8 cellular contexts compared by ENCODE assay signal in the genomic region with DNA sequence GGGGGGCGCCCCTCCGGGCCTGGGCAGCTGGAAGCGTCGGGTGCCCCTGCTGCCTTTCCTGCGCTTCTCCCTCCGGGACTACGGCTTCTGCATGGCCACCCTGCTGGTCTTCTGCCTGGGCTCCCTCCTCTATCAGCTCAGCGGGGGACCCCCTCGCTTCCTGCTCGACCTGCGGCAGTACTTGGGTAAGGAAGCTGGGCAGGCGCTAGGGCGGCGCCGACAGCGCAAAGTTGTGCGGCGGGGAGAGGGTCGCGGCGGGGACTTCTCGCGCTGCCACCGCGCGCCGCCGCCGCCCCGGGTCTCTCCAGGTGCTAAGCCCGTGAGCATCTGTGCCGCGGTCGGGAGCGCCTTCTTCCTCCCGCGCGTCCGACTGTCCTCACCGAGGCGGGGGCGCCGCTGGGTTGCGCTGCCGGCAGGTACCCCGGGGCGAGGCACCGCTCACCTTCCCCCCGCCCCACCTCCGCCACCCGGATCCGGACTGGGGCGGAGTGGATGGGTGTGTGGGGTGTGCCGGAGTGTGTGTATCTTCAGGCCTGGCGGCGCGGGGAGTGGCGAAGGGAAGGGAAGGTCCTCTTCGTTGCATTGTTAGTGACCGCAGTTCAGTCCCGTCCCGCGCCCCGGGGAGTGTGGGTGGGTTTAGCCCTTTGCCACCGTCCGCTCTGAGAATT. TPM values are rescaled to one million over a fixed set of nuclear protein-coding genes. Genes with fewer than 3 reads are reported as not detected.
A peak's percentile ranks its signal among the peaks of the same experiment; 100 is the strongest.
DNase-seq lines count a peak whose midpoint lies in the region; ATAC-seq and TF ChIP-seq lines count a peak whose summit lies in the region.

No MANE protein-coding gene starts in this region.

- peaks cover 16% of the 10 kb centered on the region for H3K36me3 Mint-ChIP-seq in Calu3 (ENCODE audit: insufficient read depth, unreplicated experiment)
- H3K36me3 Mint-ChIP-seq in activated T-helper 1 cell treated with anti-CD3 and anti-CD28 coated beads, Interleukin-12 subunit alpha, Interleukin-12 subunit beta, Interleukin-2, Interleukin-4 antibody, amounts not matched to agents 30 ng/mL and 10 ng/mL and 1 ng/mL, durations not matched to agents 14 hours and 24 hours and 36 hours (ENCODE audit: low read depth), result no peaks in the 10 kb centered on the region
- peaks cover 16% of the 10 kb centered on the region for H3K36me3 Mint-ChIP-seq in neural progenitor cell

- H3K27me3 Mint-ChIP-seq in Calu3 (ENCODE audit: unreplicated experiment) (peaks cover 16% of the 10 kb centered on the region), neural progenitor cell (ENCODE audit: insufficient read depth, low read depth) (peaks cover 3% of the 10 kb centered on the region)
- peaks cover 81% of the 10 kb centered on the region for H3K27me3 Mint-ChIP-seq in activated T-helper 1 cell treated with anti-CD3 and anti-CD28 coated beads, Interleukin-12 subunit alpha, Interleukin-12 subunit beta, Interleukin-2, Interleukin-4 antibody, amounts not matched to agents 30 ng/mL and 10 ng/mL and 1 ng/mL, durations not matched to agents 14 hours and 24 hours and 36 hours (ENCODE audit: insufficient read depth)

- ATAC-seq in HG03097 (IDR thresholded peaks at IDR 0.05; ENCODE audit: low FRiP score, unreplicated experiment), result no peak

- peak overlapping the region; percentile 85 for H3K4me2 ChIP-seq in GM23248 (ENCODE audit: unreplicated experiment)
- peak overlapping the region; percentile 92 for H3K4me2 ChIP-seq in neural progenitor cell

- H3K4me3 ChIP-seq in GM23248 (peak overlapping the region; percentile 83), neural progenitor cell (peak overlapping the region; percentile 93)

- H3K4me1 ChIP-seq in GM23248 (ENCODE audit: insufficient read depth), result peaks cover 30% of the 10 kb centered on the region
- peaks cover 21% of the 10 kb centered on the region for H3K4me1 ChIP-seq in neural progenitor cell

- H2AFZ ChIP-seq in GM23248 (peak overlapping the region; percentile 81), neural progenitor cell (replicated peaks) (peak overlapping the region; percentile 42)

- no peaks in the 10 kb centered on the region for H3K9me3 Mint-ChIP-seq in Calu3 (ENCODE audit: low read depth, unreplicated experiment)
- H3K9me3 Mint-ChIP-seq in activated T-helper 1 cell treated with anti-CD3 and anti-CD28 coated beads, Interleukin-12 subunit alpha, Interleukin-12 subunit beta, Interleukin-2, Interleukin-4 antibody, amounts not matched to agents 30 ng/mL and 10 ng/mL and 1 ng/mL, durations not matched to agents 14 hours and 24 hours and 36 hours, result no peaks in the 10 kb centered on the region
- H3K9me3 Mint-ChIP-seq in neural progenitor cell, result no peaks in the 10 kb centered on the region

- H3K9ac ChIP-seq in GM23248 (peak overlapping the region; percentile 87), neural progenitor cell (peak overlapping the region; percentile 31)

- 1 to 3% methylated on average over 30 to 38 of the region's 66 CpGs for WGBS in GM23248 (ENCODE audit: low coverage in 1 of 2, low lambda C conversion rate in 2 of 2, missing lambda C conversion rate in 2 of 2), 2 experiments

- CTCF ChIA-PET in Calu3 (lab: Charles Lee), result no interaction called here

- peaks cover 46% of the 10 kb centered on the region for H3K79me2 ChIP-seq in GM23248 (ENCODE audit: insufficient read depth)
- H3K79me2 ChIP-seq in neural progenitor cell (ENCODE audit: low read depth), result peaks cover 55% of the 10 kb centered on the region

- peaks cover 22% of the 10 kb centered on the region for H3F3A ChIP-seq in GM23248 (ENCODE audit: insufficient read depth)
- H3F3A ChIP-seq in neural progenitor cell (ENCODE audit: low read depth), result peaks cover 11% of the 10 kb centered on the region

- peaks cover 39% of the 10 kb centered on the region for H3K4me1 Mint-ChIP-seq in Calu3 (ENCODE audit: low read depth, unreplicated experiment)
- peaks cover 23% of the 10 kb centered on the region for H3K4me1 Mint-ChIP-seq in activated T-helper 1 cell treated with anti-CD3 and anti-CD28 coated beads, Interleukin-12 subunit alpha, Interleukin-12 subunit beta, Interleukin-2, Interleukin-4 antibody, amounts not matched to agents 30 ng/mL and 10 ng/mL and 1 ng/mL, durations not matched to agents 14 hours and 24 hours and 36 hours (ENCODE audit: low read depth)
- H3K4me1 Mint-ChIP-seq in neural progenitor cell, result peaks cover 45% of the 10 kb centered on the region

- H3K9me3 ChIP-seq in GM23248 (ENCODE audit: low read depth) (no peaks in the 10 kb centered on the region), neural progenitor cell (ENCODE audit: low read depth) (no peaks in the 10 kb centered on the region)

- H4K20me1 ChIP-seq in GM23248 (ENCODE audit: insufficient read depth) (no peaks in the 10 kb centered on the region), neural progenitor cell (ENCODE audit: low read depth) (peaks cover 45% of the 10 kb centered on the region)

- DNase-seq in Calu3, result peak; percentile 22
- peak; percentile 77 for DNase-seq in GM23248
- peak; percentile 86 for DNase-seq in NCI-H748 (lab: John Stamatoyannopoulos, UW; ENCODE audit: unreplicated experiment)
- no peak for DNase-seq in activated T-helper 1 cell treated with anti-CD3 and anti-CD28 coated beads, Interleukin-12 subunit alpha, Interleukin-12 subunit beta, Interleukin-2, Interleukin-4 antibody, amounts not matched to agents 30 ng/mL and 10 ng/mL and 1 ng/mL, durations not matched to agents 14 hours and 24 hours and 36 hours (ENCODE audit: low spot score)
- peak; percentile 32 for DNase-seq in foreskin melanocyte
- peak; percentile 84 for DNase-seq in neural progenitor cell (ENCODE audit: low spot score)
- DNase-seq in NCI-H2196 treated with DMSO at 0.1 percent for 48 hours (lab: John Stamatoyannopoulos, UW; ENCODE audit: unreplicated experiment), result no peak

- no peaks in the 10 kb centered on the region for H3K27me3 ChIP-seq in GM23248 (replicated peaks; ENCODE audit: insufficient read depth)
- H3K27me3 ChIP-seq in neural progenitor cell, result no peaks in the 10 kb centered on the region

- no peak for TF ChIP-seq CTCF in Calu3 (IDR thresholded peaks at IDR 0.05; ENCODE audit: unreplicated experiment)
- peak; percentile 33 for TF ChIP-seq CTCF in neural progenitor cell (IDR thresholded peaks at IDR 0.05)

- H3K4me3 Mint-ChIP-seq in Calu3 (ENCODE audit: low read depth, unreplicated experiment) (peak overlapping the region; percentile 90), neural progenitor cell (peak overlapping the region; percentile 94)
- H3K4me3 Mint-ChIP-seq in activated T-helper 1 cell treated with anti-CD3 and anti-CD28 coated beads, Interleukin-12 subunit alpha, Interleukin-12 subunit beta, Interleukin-2, Interleukin-4 antibody, amounts not matched to agents 30 ng/mL and 10 ng/mL and 1 ng/mL, durations not matched to agents 14 hours and 24 hours and 36 hours, result peak overlapping the region; percentile 69

- in situ Hi-C loops in GM23248 (cut with MboI), result loop anchor here (10.0 kb wide), 1 partner anchor 197 kb away; no protein-coding TSS in a partner anchor

- no peak overlapping the region for H3K27ac Mint-ChIP-seq in Calu3 (ENCODE audit: unreplicated experiment)
- no peak overlapping the region for H3K27ac Mint-ChIP-seq in activated T-helper 1 cell treated with anti-CD3 and anti-CD28 coated beads, Interleukin-12 subunit alpha, Interleukin-12 subunit beta, Interleukin-2, Interleukin-4 antibody, amounts not matched to agents 30 ng/mL and 10 ng/mL and 1 ng/mL, durations not matched to agents 14 hours and 24 hours and 36 hours
- H3K27ac Mint-ChIP-seq in neural progenitor cell, result no peak overlapping the region

- intact Hi-C loops in Calu3 (cut with micrococcal nuclease; ENCODE audit: unreplicated experiment), result loop anchor here (10.0 kb wide), 1 partner anchor 87 kb away; no protein-coding TSS in a partner anchor
- intact Hi-C loops in activated T-helper 1 cell treated with anti-CD3 and anti-CD28 coated beads, Interleukin-12 subunit alpha, Interleukin-12 subunit beta, Interleukin-2, Interleukin-4 antibody, amounts not matched to agents 30 ng/mL and 10 ng/mL and 1 ng/mL, durations not matched to agents 14 hours and 24 hours and 36 hours (cut with micrococcal nuclease), result loop anchor here (5.0 kb wide), 2 partner anchors 90 to 190 kb away; no protein-coding TSS in a partner anchor

- no peaks in the 10 kb centered on the region for H3K9me2 ChIP-seq in GM23248 (ENCODE audit: insufficient read depth)

- H3K27ac ChIP-seq in GM23248, result peak overlapping the region; percentile 79
- peak overlapping the region; percentile 15 for H3K27ac ChIP-seq in neural progenitor cell

- no peaks in the 10 kb centered on the region for H3K36me3 ChIP-seq in GM23248 (ENCODE audit: low read depth)
- H3K36me3 ChIP-seq in neural progenitor cell, result no peaks in the 10 kb centered on the region

- no TSS peak for BruUV-seq in Calu3 (replicated peaks; lab: Mats Ljungman, UMichigan)

RNA-seq across cellular contexts. Expression of gene UST, which starts 0.8 kb away (rescaled TPM):
- total RNA-seq in Calu3 (2022) (2.4 TPM in 2 replicates), neural progenitor cell (ENCODE audit: low replicate concordance) (33.3 and 33.9 TPM in 2 replicates)
- total RNA-seq in GM23248 (2014; rRNA removed; shearing (Covaris generic)), result 23.1 and 23.3 TPM in 2 replicates
- polyA plus RNA-seq in GM23248 (2016; fragmentation: Nextera tagmentation; extraction: Ambion mirVana), result 10.1 and 11.2 TPM in 2 replicates
- 0.29 and 0.49 TPM in 2 replicates for total RNA-seq in activated T-helper 1 cell treated with anti-CD3 and anti-CD28 coated beads, Interleukin-12 subunit alpha, Interleukin-12 subunit beta, Interleukin-2, Interleukin-4 antibody, amounts not matched to agents 30 ng/mL and 10 ng/mL and 1 ng/mL, durations not matched to agents 14 hours and 24 hours and 36 hours

Comparison
In these comparisons a context has a peak if more than half of its experiments do, and no peak if none do; other contexts are left out.
1. DNase-seq: peak in Calu3 (single experiment), GM23248 (single experiment), NCI-H748 (single experiment), foreskin melanocyte (single experiment) and neural progenitor cell (single experiment); none in activated T-helper 1 cell treated with anti-CD3 and anti-CD28 coated beads, Interleukin-12 subunit alpha, Interleukin-12 subunit beta, Interleukin-2, Interleukin-4 antibody, amounts not matched to agents 30 ng/mL and 10 ng/mL and 1 ng/mL, durations not matched to agents 14 hours and 24 hours and 36 hours (single experiment) and NCI-H2196 treated with DMSO at 0.1 percent for 48 hours (single experiment).
2. Peak in every context shown above with its lines, with median percentiles within 50 percentile points of each other: H3K4me3 Mint-ChIP-seq.